ENCODE assay signal across 33 cellular contexts in genomic region chr7:45199506-45199905, GRCh38. TPM values are rescaled to one million over a fixed set of nuclear protein-coding genes. Genes with fewer than 3 reads are reported as not detected.
"Had no signal": no experiment of that assay in that cellular context is flagged by ENCODE, and none has a peak within 500 bp of the region (broad histone marks: within the 10 kb centered on the region; RNA-seq: fewer than 3 reads in every experiment).

No MANE protein-coding gene starts in this region.

- H3K27ac ChIP-seq: colonic mucosa, esophagus muscularis mucosa, foreskin keratinocyte, gastroesophageal sphincter, heart left ventricle, hepatocyte, lower lobe of right lung, prostate gland, right atrium auricular region, stomach, tibial artery had no signal

- H3K27me3 ChIP-seq: colonic mucosa, esophagus muscularis mucosa, gastroesophageal sphincter, heart left ventricle, right atrium auricular region, stomach had no signal

- H3K9me3 Mint-ChIP-seq: immature natural killer cell; naive thymus-derived CD8-positive, alpha-beta T cell; nephron progenitor cell; type B pancreatic cell had no signal

- H3K36me3 ChIP-seq: colonic mucosa, esophagus muscularis mucosa, gastroesophageal sphincter, heart left ventricle, lower lobe of right lung, prostate gland, right atrium auricular region, stomach, tibial artery had no signal

- DNase-seq: colonic mucosa; dermis blood vessel endothelial cell; effector memory CD4-positive, alpha-beta T cell; foreskin keratinocyte; heart left ventricle; immature natural killer cell; islet precursor cell; kidney glomerular epithelial cell; left colon; left ventricle myocardium superior; lower lobe of right lung; naive thymus-derived CD8-positive, alpha-beta T cell; nephron progenitor cell; nucleus accumbens; stimulated activated CD4-positive, alpha-beta T cell treated with anti-CD3 and anti-CD28 coated beads, Interleukin-12 subunit alpha, Interleukin-12 subunit beta, amount 100 ng/mL, for 4 hours; stimulated activated CD4-positive, alpha-beta T cell treated with anti-CD3 and anti-CD28 coated beads, Interleukin-1b, Interleukin-23, amount 100 ng/mL, for 48 hours; stimulated activated CD4-positive, alpha-beta T cell treated with anti-CD3 and anti-CD28 coated beads, Interleukin-4, amount 100 ng/mL, for 1 hour; stimulated activated CD8-positive, alpha-beta memory T cell treated with anti-CD3 and anti-CD28 coated beads, Interleukin-4, amount 100 ng/mL, for 48 hours; stimulated activated naive CD4-positive, alpha-beta T cell treated with Interleukin-2 at 50 U/mL for 16 hours; stomach; tibial artery had no signal

- H3K9me3 ChIP-seq: colonic mucosa, esophagus muscularis mucosa, gastroesophageal sphincter, heart left ventricle, lower lobe of right lung, prostate gland, right atrium auricular region, stomach, tibial artery had no signal

- ATAC-seq: foreskin keratinocyte; gastroesophageal sphincter; heart left ventricle; left colon; left ventricle myocardium superior; lower lobe of right lung; naive thymus-derived CD8-positive, alpha-beta T cell; sciatic nerve had no signal

- H3K36me3 Mint-ChIP-seq: immature natural killer cell; naive thymus-derived CD8-positive, alpha-beta T cell; type B pancreatic cell had no signal

- H3K4me1 ChIP-seq: colonic mucosa, foreskin keratinocyte, prostate gland had no signal

- H3K4me1 Mint-ChIP-seq: immature natural killer cell, nephron progenitor cell had no signal

- H3K4me3 Mint-ChIP-seq: immature natural killer cell; naive thymus-derived CD8-positive, alpha-beta T cell; nephron progenitor cell; type B pancreatic cell had no signal

- H3K4me2 ChIP-seq: hepatocyte, smooth muscle cell had no signal

- H3K27ac Mint-ChIP-seq: immature natural killer cell; naive thymus-derived CD8-positive, alpha-beta T cell; nephron progenitor cell; type B pancreatic cell had no signal

- H3K4me3 ChIP-seq: colonic mucosa, esophagus muscularis mucosa, gastroesophageal sphincter, heart left ventricle, hepatocyte, lower lobe of right lung, prostate gland, right atrium auricular region, smooth muscle cell, stomach, tibial artery had no signal

RNA-seq across cellular contexts. Expression of gene RAMP3, which starts 41.9 kb away (rescaled TPM):
- total RNA-seq: endothelial cell of umbilical vein; epithelial cell of proximal tubule; foreskin keratinocyte; hepatocyte; myocyte; naive thymus-derived CD8-positive, alpha-beta T cell; osteocyte; smooth muscle cell had no signal
